ENCODE assay signal across 1 cellular context in genomic region chr1:167082511-167083027, GRCh38.
TF ChIP-seq lines count a peak whose summit lies in the region.

No MANE protein-coding gene starts in this region.

TF ChIP-seq in GM23338, 12 proteins besides CTCF, POLR2A, EP300 and RAD21 (continued from another document):
- no peak for TF ChIP-seq ZNF462 (CRISPR knock-in tag; IDR thresholded peaks at IDR 0.05)
